In the genomic region with DNA sequence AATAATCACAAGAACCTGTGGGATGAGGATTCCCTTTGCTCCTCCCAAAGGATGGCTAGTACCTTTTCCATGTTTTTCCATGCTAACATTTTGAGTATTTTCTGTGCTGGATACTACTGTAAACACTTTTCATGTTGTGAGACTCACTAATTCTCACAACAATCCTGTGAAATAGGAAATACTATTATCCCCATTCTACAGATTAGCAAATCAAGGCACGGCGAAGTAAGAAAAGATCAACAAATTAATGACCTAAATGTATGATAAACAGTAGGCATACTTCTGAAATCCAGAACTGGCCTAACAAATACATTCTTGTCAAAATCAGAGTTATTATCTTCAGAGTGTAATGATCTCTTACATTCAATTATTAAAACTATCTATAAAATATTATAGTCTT, we compare ENCODE assay signal across 24 cellular contexts.
"Had no signal": no experiment of that assay in that cellular context is flagged by ENCODE, and none has a peak within 500 bp of the region (broad histone marks: within the 10 kb centered on the region; RNA-seq: fewer than 3 reads in every experiment).

No MANE protein-coding gene starts in this region.

- H3K27me3 ChIP-seq: dorsolateral prefrontal cortex, esophagus muscularis mucosa, foreskin keratinocyte, gastroesophageal sphincter, heart right ventricle, left lung had no signal

- H3K4me1 ChIP-seq: esophagus muscularis mucosa, foreskin keratinocyte, gastroesophageal sphincter, heart right ventricle, left lung, lower lobe of right lung had no signal

- DNase-seq: dermis blood vessel endothelial cell; dorsolateral prefrontal cortex; effector CD4-positive, alpha-beta T cell; effector memory CD4-positive, alpha-beta T cell; foreskin keratinocyte; glutamatergic neuron; head of caudate nucleus; heart right ventricle; hippocampal formation; left cardiac atrium; left lung; left ventricle myocardium superior; lower lobe of right lung; mesenchymal stem cell; mucosa of descending colon; naive B cell had no signal

- H3K4me3 ChIP-seq: coronary artery, esophagus muscularis mucosa, gastroesophageal sphincter, heart right ventricle, left lung, lower lobe of right lung, mucosa of descending colon had no signal

- H3K27ac ChIP-seq: coronary artery, esophagus muscularis mucosa, foreskin keratinocyte, gastroesophageal sphincter, heart right ventricle, left lung, lower lobe of right lung had no signal

- ATAC-seq: foreskin keratinocyte, gastroesophageal sphincter, heart right ventricle, left cardiac atrium, left lung, lower lobe of right lung, mucosa of descending colon had no signal

- FAIRE-seq: colon, endothelial cell of umbilical vein, frontal cortex, islet of Langerhans, keratinocyte had no signal

- H3K9me3 ChIP-seq: esophagus muscularis mucosa, gastroesophageal sphincter, heart right ventricle, left lung, lower lobe of right lung, mucosa of descending colon had no signal
